ENCODE assay signal across 22 cellular contexts in genomic region chr4:67037489-67037888, GRCh38.
"Had no signal": no experiment of that assay in that cellular context is flagged by ENCODE, and none has a peak within 500 bp of the region (broad histone marks: within the 10 kb centered on the region; RNA-seq: fewer than 3 reads in every experiment).

No MANE protein-coding gene starts in this region.

- H3K9me3 ChIP-seq: colonic mucosa, esophagus squamous epithelium, gastrocnemius medialis, left lung, lower lobe of right lung had no signal

- H3K4me3 ChIP-seq: colonic mucosa, esophagus squamous epithelium, gastrocnemius medialis, heart right ventricle, left lung, lower lobe of right lung had no signal

- H3K4me1 ChIP-seq: colonic mucosa, esophagus squamous epithelium, gastrocnemius medialis, heart right ventricle, lower lobe of right lung had no signal

- H3K27ac ChIP-seq: colonic mucosa, epithelial cell of prostate, esophagus squamous epithelium, gastrocnemius medialis, heart right ventricle, left lung, lower lobe of right lung had no signal

- H3K27me3 ChIP-seq: colonic mucosa, esophagus squamous epithelium, gastrocnemius medialis, heart right ventricle, left lung had no signal

- DNase-seq: colonic mucosa; cortex of kidney; effector CD8-positive, alpha-beta T cell; effector memory CD8-positive, alpha-beta T cell; endodermal cell; erythroblast; esophagus squamous epithelium; foreskin fibroblast; foreskin melanocyte; gastrocnemius medialis; glutamatergic neuron; head of caudate nucleus; heart right ventricle; hippocampal formation; left cardiac atrium; left lung; left ventricle myocardium superior; lower lobe of right lung; mesendoderm; midbrain had no signal

- ATAC-seq: effector memory CD8-positive, alpha-beta T cell; esophagus mucosa; gastrocnemius medialis; heart right ventricle; left cardiac atrium; left lung; left ventricle myocardium superior; lower lobe of right lung had no signal

- H3K36me3 ChIP-seq: colonic mucosa, esophagus squamous epithelium, gastrocnemius medialis, heart right ventricle, left lung, lower lobe of right lung had no signal
